ENCODE assay signal across 1 cellular context in genomic region chrX:23779025-23779424, GRCh38.
TF ChIP-seq lines count a peak whose summit lies in the region.

No MANE protein-coding gene starts in this region.

TF ChIP-seq in HepG2, 621 proteins besides CTCF, POLR2A, EP300 and RAD21:
- no peak for TF ChIP-seq ZNF580 (CRISPR knock-in tag; IDR thresholded peaks at IDR 0.05; ENCODE audit: borderline replicate concordance, low read depth)
- no peak for TF ChIP-seq KLF11 (CRISPR knock-in tag; IDR thresholded peaks at IDR 0.05)
- no peak for TF ChIP-seq MTF1 (CRISPR knock-in tag; IDR thresholded peaks at IDR 0.05)
- TF ChIP-seq ZNF367 (CRISPR knock-in tag; IDR thresholded peaks at IDR 0.05; ENCODE audit: borderline replicate concordance), result no peak
- no peak for TF ChIP-seq ZNF557 (CRISPR knock-in tag; IDR thresholded peaks at IDR 0.05)
- TF ChIP-seq PITX1 (CRISPR knock-in tag; IDR thresholded peaks at IDR 0.05), result no peak
- TF ChIP-seq ZNF362 (CRISPR knock-in tag; IDR thresholded peaks at IDR 0.05; ENCODE audit: borderline replicate concordance), result no peak
- TF ChIP-seq PRPF4 (IDR thresholded peaks at IDR 0.05; ENCODE audit: low read depth, low read length, poor library complexity, severe bottlenecking), result no peak
- TF ChIP-seq SNAI1 (CRISPR knock-in tag; IDR thresholded peaks at IDR 0.05; ENCODE audit: borderline replicate concordance), result no peak
- no peak for TF ChIP-seq HCFC1 (IDR thresholded peaks at IDR 0.05; ENCODE audit: low read depth, low read length)
- TF ChIP-seq ZNF275 (CRISPR knock-in tag; IDR thresholded peaks at IDR 0.05; ENCODE audit: borderline replicate concordance), result no peak
- TF ChIP-seq MXD3 (CRISPR knock-in tag; IDR thresholded peaks at IDR 0.05), result no peak
- TF ChIP-seq ELK4 (CRISPR knock-in tag; IDR thresholded peaks at IDR 0.05; ENCODE audit: borderline replicate concordance), result no peak
- TF ChIP-seq FOSL1 (CRISPR knock-in tag; IDR thresholded peaks at IDR 0.05; ENCODE audit: borderline replicate concordance), result no peak
- no peak for TF ChIP-seq ZGPAT (CRISPR knock-in tag; IDR thresholded peaks at IDR 0.05)
- no peak for TF ChIP-seq ONECUT2 (CRISPR knock-in tag; IDR thresholded peaks at IDR 0.05)
- TF ChIP-seq ZKSCAN1 (IDR thresholded peaks at IDR 0.05; ENCODE audit: low read length), result no peak
- TF ChIP-seq KMT2B (CRISPR knock-in tag; IDR thresholded peaks at IDR 0.05), result no peak
